In the genomic region with DNA sequence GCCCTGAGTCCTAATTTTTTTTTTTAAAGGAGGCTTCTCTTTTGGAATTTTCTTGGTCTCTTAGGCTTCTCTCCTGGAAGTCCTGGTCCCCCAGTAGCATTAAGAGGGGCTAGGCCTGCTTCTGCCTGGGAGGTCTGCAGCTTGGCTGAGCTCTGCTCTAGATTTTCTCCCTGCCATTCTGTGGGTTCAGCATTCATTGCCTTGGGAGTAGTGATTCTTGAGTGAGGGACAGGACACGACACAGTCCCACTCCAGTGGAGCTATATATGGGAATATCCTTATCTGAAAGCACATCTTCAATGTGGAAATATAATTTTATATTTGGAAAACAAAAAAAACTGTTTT, we compare ENCODE assay signal across 8 cellular contexts. TPM values are rescaled to one million over a fixed set of nuclear protein-coding genes. Genes with fewer than 3 reads are reported as not detected.
DNase-seq lines count a peak whose midpoint lies in the region; ATAC-seq and TF ChIP-seq lines count a peak whose summit lies in the region.

No MANE protein-coding gene starts in this region.

- H3K9me3 Mint-ChIP-seq in MCF 10A (ENCODE audit: unreplicated experiment), result no peaks in the 10 kb centered on the region
- no peaks in the 10 kb centered on the region for H3K9me3 Mint-ChIP-seq in IgD-negative memory B cell

- no TSS peak for BruUV-seq in MCF 10A (replicated peaks; lab: Mats Ljungman, UMichigan)

- no peaks in the 10 kb centered on the region for H3K36me3 ChIP-seq in breast epithelium
- H3K36me3 ChIP-seq in esophagus muscularis mucosa, result no peaks in the 10 kb centered on the region
- H3K36me3 ChIP-seq in thoracic aorta, result no peaks in the 10 kb centered on the region

- H3K9me3 ChIP-seq in breast epithelium, result no peaks in the 10 kb centered on the region
- H3K9me3 ChIP-seq in esophagus muscularis mucosa, result no peaks in the 10 kb centered on the region
- no peaks in the 10 kb centered on the region for H3K9me3 ChIP-seq in thoracic aorta

- no peaks in the 10 kb centered on the region for H3K4me1 ChIP-seq in breast epithelium
- H3K4me1 ChIP-seq in esophagus muscularis mucosa, result peaks cover 7 to 22% (median 20%) of the 10 kb centered on the region in 4 donors
- H3K4me1 ChIP-seq in thoracic aorta (ENCODE audit: control insufficient read depth in 1 of 2, low read depth in 2 of 2), result peaks cover 0 to 7% of the 10 kb centered on the region in 2 donors

- no peak for ATAC-seq in thoracic aorta (ENCODE audit: insufficient number of reproducible peaks, low FRiP score, low read depth)

- CTCF ChIA-PET in MCF 10A (lab: Yijun Ruan, JAX), result interaction anchor here (0.6 to 3.1 kb wide), 5 partner anchors 9 to 1376 kb away, joined by 3 to 30 read pairs (median 3); no protein-coding TSS in a partner anchor

- TF ChIP-seq POLR2A in breast epithelium (IDR thresholded peaks at IDR 0.05), result no peak
- no peak for TF ChIP-seq POLR2A in esophagus muscularis mucosa (IDR thresholded peaks at IDR 0.05; ENCODE audit: low read depth)

- POLR2A ChIA-PET in MCF 10A (lab: Yijun Ruan, JAX), result no interaction called here

- TF ChIP-seq EP300 in esophagus muscularis mucosa (IDR thresholded peaks at IDR 0.05), result no peak

- H3K4me1 Mint-ChIP-seq in MCF 10A (ENCODE audit: insufficient read depth, unreplicated experiment), result no peaks in the 10 kb centered on the region
- H3K4me1 Mint-ChIP-seq in IgD-negative memory B cell, result peaks cover 0 to 4% (median 1%) of the 10 kb centered on the region in 3 donors

- peak overlapping the region in 1 of 2 donors; percentile 71 for H3K27ac ChIP-seq in breast epithelium
- peak overlapping the region in 2 of 4 donors; percentile 70 to 73 for H3K27ac ChIP-seq in esophagus muscularis mucosa (replicated peaks in 1 of 4)
- H3K27ac ChIP-seq in thoracic aorta, result peak overlapping the region in 1 of 2 donors; percentile 71

- peaks cover 27% of the 10 kb centered on the region for H3K27me3 Mint-ChIP-seq in MCF 10A (ENCODE audit: insufficient read depth, unreplicated experiment)
- H3K27me3 Mint-ChIP-seq in IgD-negative memory B cell, result peaks cover 1% of the 10 kb centered on the region

- H3K4me3 Mint-ChIP-seq in MCF 10A (ENCODE audit: unreplicated experiment), result no peak overlapping the region
- peak overlapping the region in 3 of 4 donors; percentile 85 to 97 (median 90) for H3K4me3 Mint-ChIP-seq in IgD-negative memory B cell

- no peak overlapping the region for H3K27ac Mint-ChIP-seq in MCF 10A (ENCODE audit: low read depth, unreplicated experiment)
- H3K27ac Mint-ChIP-seq in IgD-negative memory B cell, result no peak overlapping the region

- WGBS in esophagus muscularis mucosa, result 67% methylated on average over 1 of the region's 1 CpG

- H3K4me3 ChIP-seq in breast epithelium, result peak overlapping the region in 2 of 3 donors; percentile 69
- peak overlapping the region; percentile 60 to 74 (median 68) for H3K4me3 ChIP-seq in esophagus muscularis mucosa
- peak overlapping the region; percentile 76 for H3K4me3 ChIP-seq in thoracic aorta

- intact Hi-C loops in breast epithelium (cut with DNase I; ENCODE audit: low total_unique reads), result no loop called here
- intact Hi-C loops in MCF 10A (cut with micrococcal nuclease), result no loop called here
- intact Hi-C loops in esophagus muscularis mucosa (cut with DNase I), result loop anchor here (5.0 kb wide), 1 partner anchor 135 kb away; a partner anchor contains a TSS

- H3K36me3 Mint-ChIP-seq in MCF 10A (ENCODE audit: insufficient read depth, unreplicated experiment) (peaks cover 6% of the 10 kb centered on the region), IgD-negative memory B cell (no peaks in the 10 kb centered on the region)

- TF ChIP-seq CTCF in breast epithelium (IDR thresholded peaks at IDR 0.05) (no peak), MCF 10A (IDR thresholded peaks at IDR 0.05; ENCODE audit: unreplicated experiment) (no peak), esophagus muscularis mucosa (IDR thresholded peaks at IDR 0.05) (no peak), thoracic aorta (IDR thresholded peaks at IDR 0.05) (no peak)

- H3K27me3 ChIP-seq in breast epithelium, result no peaks in the 10 kb centered on the region
- H3K27me3 ChIP-seq in esophagus muscularis mucosa, result no peaks in the 10 kb centered on the region
- no peaks in the 10 kb centered on the region for H3K27me3 ChIP-seq in thoracic aorta (replicated peaks; ENCODE audit: insufficient read depth)

- no peak for DNase-seq in breast epithelium (ENCODE audit: low spot score in 2 of 2)
- DNase-seq in MCF 10A (ENCODE audit: unreplicated experiment), result no peak
- DNase-seq in esophagus muscularis mucosa (ENCODE audit: extremely low spot score), result no peak
- no peak for DNase-seq in thoracic aorta (ENCODE audit: low spot score)
- DNase-seq in mesenteric fat pad (ENCODE audit: low spot score), result no peak
- no peak for DNase-seq in HCEC 1CT
- DNase-seq in NCI-H1048 (lab: John Stamatoyannopoulos, UW), result no peak

RNA-seq across cellular contexts. Expression of a gene that starts 3.7 kb away (rescaled TPM):
- total RNA-seq in breast epithelium, result under 1 TPM in 2 of 3 donors, not detected in 1; 0.44 to 0.66 TPM
- total RNA-seq in MCF 10A (2022), result not detected in 2 replicates
- polyA plus RNA-seq in IgD-negative memory B cell, result 4.0 TPM
- total RNA-seq in esophagus muscularis mucosa, result under 1 TPM in 2 of 4 donors, not detected in 2; 0.17 to 0.23 TPM
- total RNA-seq in thoracic aorta, result under 1 TPM in 1 of 2 donors, not detected in 1; 0.21 TPM
- total RNA-seq in mesenteric fat pad, result 1.00 TPM

RNA-seq across cellular contexts. Expression of a gene that starts 23.7 kb away (rescaled TPM):
- total RNA-seq in breast epithelium, result 10 to 100 TPM in 2 of 3 donors, 1 to 10 TPM in 1; 9.9 to 16.7 (median 12.7) TPM
- 0.30 and 0.49 TPM in 2 replicates for total RNA-seq in MCF 10A (2022)
- polyA plus RNA-seq in IgD-negative memory B cell, result 0.56 TPM
- total RNA-seq in esophagus muscularis mucosa, result 1 to 10 TPM; 2.5 to 5.5 (median 4.2) TPM
- 1 to 10 TPM; 5.3 to 8.3 TPM for total RNA-seq in thoracic aorta
- 6.1 TPM for total RNA-seq in mesenteric fat pad
